8 cellular contexts compared by ENCODE assay signal in genomic region chr14:88825503-88825902, GRCh38. TPM values are rescaled to one million over a fixed set of nuclear protein-coding genes. Genes with fewer than 3 reads are reported as not detected.
A peak's percentile ranks its signal among the peaks of the same experiment; 100 is the strongest.
DNase-seq lines count a peak whose midpoint lies in the region; ATAC-seq and TF ChIP-seq lines count a peak whose summit lies in the region.

No MANE protein-coding gene starts in this region.

- H3K4me3 ChIP-seq in CD8-positive, alpha-beta memory T cell (ENCODE audit: low read length) = no peak overlapping the region
- peak overlapping the region; percentile 88 for H3K4me3 ChIP-seq in coronary artery
- H3K4me3 ChIP-seq in neuron (ENCODE audit: low read length) = peak overlapping the region; percentile 81

- H3K9me3 Mint-ChIP-seq in CD8-positive, alpha-beta memory T cell = no peaks in the 10 kb centered on the region

- peaks cover 0 to 3% (median 0%) of the 10 kb centered on the region in 3 donors for H3K36me3 Mint-ChIP-seq in CD8-positive, alpha-beta memory T cell

- no peaks in the 10 kb centered on the region for H3K36me3 ChIP-seq in CD8-positive, alpha-beta memory T cell (ENCODE audit: insufficient read depth, low read length)
- no peaks in the 10 kb centered on the region for H3K36me3 ChIP-seq in neuron (ENCODE audit: insufficient read depth, low read length)

- H3K4me1 ChIP-seq in CD8-positive, alpha-beta memory T cell (ENCODE audit: insufficient read depth, low read length) = peaks cover 8% of the 10 kb centered on the region
- H3K4me1 ChIP-seq in neuron (ENCODE audit: insufficient read depth, low read length) = peaks cover 11% of the 10 kb centered on the region

- no peak overlapping the region for H3K27ac ChIP-seq in CD8-positive, alpha-beta memory T cell (ENCODE audit: low read depth, low read length)
- H3K27ac ChIP-seq in coronary artery = no peak overlapping the region

- no peak for TF ChIP-seq CTCF in coronary artery (IDR thresholded peaks at IDR 0.05)

- H3K27ac Mint-ChIP-seq in CD8-positive, alpha-beta memory T cell = peak overlapping the region in 5 of 8 donors; percentile 35 to 89 (median 54)

- no peaks in the 10 kb centered on the region for H3K9me3 ChIP-seq in CD8-positive, alpha-beta memory T cell (ENCODE audit: low read length)
- H3K9me3 ChIP-seq in neuron (ENCODE audit: low read length) = no peaks in the 10 kb centered on the region

- no peaks in the 10 kb centered on the region for H3K27me3 ChIP-seq in CD8-positive, alpha-beta memory T cell (ENCODE audit: insufficient read depth, low read length, poor library complexity, severe bottlenecking)
- no peaks in the 10 kb centered on the region for H3K27me3 ChIP-seq in neuron (ENCODE audit: insufficient read depth, low read length)

- ATAC-seq in GM18858 (IDR thresholded peaks at IDR 0.05; ENCODE audit: unreplicated experiment) = no peak

- H2AFZ ChIP-seq in neuron (ENCODE audit: low read depth, low read length) = peak overlapping the region; percentile 93

- no peak for DNase-seq in CD8-positive, alpha-beta memory T cell
- peak; percentile 44 for DNase-seq in NCI-H2227 (lab: John Stamatoyannopoulos, UW; ENCODE audit: unreplicated experiment)
- no peak for DNase-seq in coronary artery (ENCODE audit: low spot score)
- DNase-seq in Kasumi-1 (lab: John Stamatoyannopoulos, UW) = no peak
- no peak for DNase-seq in NCI-H2171 treated with DMSO at 0.1 percent for 48 hours (lab: John Stamatoyannopoulos, UW)
- no peak for DNase-seq in stimulated activated CD4-positive, alpha-beta T cell treated with anti-CD3 and anti-CD28 coated beads, Interleukin-15, amount 100 ng/mL, for 24 hours

- H3K4me3 Mint-ChIP-seq in CD8-positive, alpha-beta memory T cell = peak overlapping the region; percentile 3 to 93 (median 87)

- peaks cover 13 to 16% (median 16%) of the 10 kb centered on the region in 3 donors for H3K4me1 Mint-ChIP-seq in CD8-positive, alpha-beta memory T cell

- POLR2A ChIA-PET in CD8-positive, alpha-beta memory T cell (lab: Charles Lee) = no interaction called here

- H3K27me3 Mint-ChIP-seq in CD8-positive, alpha-beta memory T cell = peaks cover 8 to 10% of the 10 kb centered on the region in 2 donors

- CTCF ChIA-PET in CD8-positive, alpha-beta memory T cell (lab: Charles Lee) = interaction anchor here (0.8 to 2.1 kb wide), 3 partner anchors 9 to 33 kb away, joined by 3 to 8 read pairs (median 3); partner anchors contain the start of gene EML5

RNA-seq across cellular contexts. Expression of gene TTC8, which starts 1.1 kb away (rescaled TPM):
- 1 to 10 TPM; 5.9 TPM for total RNA-seq in CD8-positive, alpha-beta memory T cell
- polyA plus RNA-seq in CD8-positive, alpha-beta memory T cell = 1.4 TPM

RNA-seq across cellular contexts. Expression of gene EML5, which starts 32.8 kb away (rescaled TPM):
- total RNA-seq in CD8-positive, alpha-beta memory T cell = 1 to 10 TPM; 3.2 to 3.6 TPM
- polyA plus RNA-seq in CD8-positive, alpha-beta memory T cell = 0.86 TPM
